21 cellular contexts compared by ENCODE assay signal in genomic region chr10:42939685-42940366, GRCh38.
DNase-seq lines count a peak whose midpoint lies in the region; ATAC-seq and TF ChIP-seq lines count a peak whose summit lies in the region.
"Had no signal": no experiment of that assay in that cellular context is flagged by ENCODE, and none has a peak within 500 bp of the region (broad histone marks: within the 10 kb centered on the region; RNA-seq: fewer than 3 reads in every experiment).

No MANE protein-coding gene starts in this region.

- no peak overlapping the region for H3K27ac Mint-ChIP-seq in natural killer cell treated with Interleukin-12 subunit alpha and Interleukin-12 subunit beta and Interleukin-15 and Interleukin-18, amount 100 ng/mL, for 72 hours
- H3K27ac Mint-ChIP-seq in natural killer cell (no peak overlapping the region), immature natural killer cell (no peak overlapping the region)
- H3K27ac Mint-ChIP-seq: CD4-positive, alpha-beta memory T cell; GM23338 had no signal

- whole genome bisulfite sequencing in IMR-90 (ENCODE audit: extremely low coverage in 2 of 2, insufficient read length in 1 of 2), 2 experiments = 43% methylated on average over 5 of the region's 15 CpGs; no CpG with 5 or more reads in 1 of the 2 experiments

- no peaks in the 10 kb centered on the region for H3K4me1 Mint-ChIP-seq in natural killer cell treated with Interleukin-12 subunit alpha and Interleukin-12 subunit beta and Interleukin-15 and Interleukin-18, amount 100 ng/mL, for 72 hours (ENCODE audit: low read depth in 2 of 2)
- H3K4me1 Mint-ChIP-seq in natural killer cell (no peaks in the 10 kb centered on the region), immature natural killer cell (no peaks in the 10 kb centered on the region)
- H3K4me1 Mint-ChIP-seq: CD4-positive, alpha-beta memory T cell had no signal

- H3K27me3 Mint-ChIP-seq in natural killer cell treated with Interleukin-12 subunit alpha and Interleukin-12 subunit beta and Interleukin-15 and Interleukin-18, amount 100 ng/mL, for 72 hours = peaks cover 14 to 18% of the 10 kb centered on the region in 2 donors
- peaks cover 9 to 10% of the 10 kb centered on the region in 2 donors for H3K27me3 Mint-ChIP-seq in natural killer cell (ENCODE audit: low read depth in 2 of 2)
- H3K27me3 Mint-ChIP-seq in immature natural killer cell (ENCODE audit: low read depth in 3 of 3) = peaks cover 2 to 12% (median 9%) of the 10 kb centered on the region in 3 donors

- H2AK9ac ChIP-seq in IMR-90 (replicated peaks; ENCODE audit: low read depth, low read length, poor library complexity) = peak overlapping the region; percentile 24

- H3K23ac ChIP-seq in IMR-90 (ENCODE audit: low read depth, low read length) = no peak overlapping the region

- TF ChIP-seq CTCF in natural killer cell (IDR thresholded peaks at IDR 0.05) = no peak
- TF ChIP-seq CTCF in IMR-90 (conservative IDR thresholded peaks at IDR 0.05; ENCODE audit: low read depth, low read length) = no peak
- TF ChIP-seq CTCF in osteoblast (IDR thresholded peaks at IDR 0.05; ENCODE audit: extremely low read depth, low read depth, low read length) = no peak

- no peaks in the 10 kb centered on the region for H3K9me3 Mint-ChIP-seq in natural killer cell treated with Interleukin-12 subunit alpha and Interleukin-12 subunit beta and Interleukin-15 and Interleukin-18, amount 100 ng/mL, for 72 hours
- no peaks in the 10 kb centered on the region for H3K9me3 Mint-ChIP-seq in natural killer cell
- H3K9me3 Mint-ChIP-seq in immature natural killer cell = no peaks in the 10 kb centered on the region
- H3K9me3 Mint-ChIP-seq: CD4-positive, alpha-beta memory T cell; GM23338 had no signal

- in situ Hi-C loops in IMR-90 (cut with MboI; ENCODE audit: low sequenced_read_pairs) (no loop called here), G401 (cut with HindIII; ENCODE audit: low sequenced_read_pairs) (no loop called here)

- no peak overlapping the region for H3K14ac ChIP-seq in IMR-90 (replicated peaks; ENCODE audit: low read depth, low read length)

- H3K4me3 ChIP-seq in IMR-90 (ENCODE audit: insufficient read depth, low read depth, low read length) (no peak overlapping the region), osteoblast (ENCODE audit: insufficient read depth, low read length) (no peak overlapping the region)
- H3K4me3 ChIP-seq: A549, GM23338, HAP-1, PC-9 had no signal

- ATAC-seq in natural killer cell treated with Interleukin-12 subunit alpha and Interleukin-12 subunit beta and Interleukin-15 and Interleukin-18, amount 100 ng/mL, for 72 hours = no peak
- ATAC-seq in natural killer cell (no peak), IMR-90 (ENCODE audit: low read depth) (no peak)
- ATAC-seq: A549 had no signal

- BruUV-seq in IMR-90 (replicated peaks; lab: Mats Ljungman, UMichigan) = no TSS peak

- no peak overlapping the region for H3K9ac ChIP-seq in IMR-90 (ENCODE audit: low read depth, low read length)

- no peak overlapping the region for H2BK20ac ChIP-seq in IMR-90 (ENCODE audit: low read depth, low read length)

- H2BK15ac ChIP-seq in IMR-90 (ENCODE audit: low read depth, low read length) = no peak overlapping the region

- peaks cover 2% of the 10 kb centered on the region; the same call in 1 of the 2 replicates for H3K9me1 ChIP-seq in IMR-90 (ENCODE audit: insufficient read depth, low read length)

- no peak overlapping the region for H3K27ac ChIP-seq in IMR-90 (ENCODE audit: insufficient read depth, low read length)
- H3K27ac ChIP-seq in osteoblast (ENCODE audit: low read depth, low read length) = no peak overlapping the region
- H3K27ac ChIP-seq: A549, PC-9 had no signal

- H2AFZ ChIP-seq in IMR-90 (replicated peaks; ENCODE audit: low read length, poor library complexity) (peak overlapping the region; percentile 32), osteoblast (ENCODE audit: low read length) (no peak overlapping the region)
- H2AFZ ChIP-seq: PC-9 had no signal

- POLR2A ChIA-PET in IMR-90 (lab: Charles Lee; ENCODE audit: unreplicated experiment) = no interaction called here

- no peak overlapping the region for H3K4ac ChIP-seq in IMR-90 (ENCODE audit: low read depth, low read length)

- H2BK5ac ChIP-seq in IMR-90 (ENCODE audit: low read depth, low read length, poor library complexity, severe bottlenecking) = no peak overlapping the region

- no peak overlapping the region for H4K5ac ChIP-seq in IMR-90 (ENCODE audit: low read depth, low read length)

- DNase-seq in natural killer cell treated with Interleukin-12 subunit alpha and Interleukin-12 subunit beta and Interleukin-15 and Interleukin-18, amount 100 ng/mL, for 72 hours (ENCODE audit: low spot score) = peak; percentile 44
- no peak for DNase-seq in natural killer cell
- no peak for DNase-seq in IMR-90
- peak; percentile 61 for DNase-seq in osteoblast (ENCODE audit: insufficient read length, low spot score, missing footprints)
- no peak for DNase-seq in G401 (ENCODE audit: low spot score)
- DNase-seq in islet precursor cell = no peak
- DNase-seq in immature natural killer cell = no peak
- DNase-seq: BE2C; CD4-positive, alpha-beta memory T cell; DND-41; Kasumi-1; NCI-H1417; NCI-H1694 treated with DMSO at 0.1 percent for 48 hours; NCI-H446 treated with DMSO at 0.1 percent for 48 hours; NCI-H526 treated with DMSO at 0.1 percent for 48 hours; PC-9; RPMI8226; SIG-M5 had no signal

- no peak overlapping the region for H2BK120ac ChIP-seq in IMR-90 (ENCODE audit: low read depth, low read length)

- CTCF ChIA-PET in IMR-90 (lab: Yijun Ruan, JAX) = no interaction called here

- no peaks in the 10 kb centered on the region for H3K79me1 ChIP-seq in IMR-90 (ENCODE audit: low read depth in 1 of 2, low read length in 2 of 2)

- no peaks in the 10 kb centered on the region for H3K4me1 ChIP-seq in IMR-90 (ENCODE audit: control insufficient read depth, insufficient read depth, low read length)
- H3K4me1 ChIP-seq in osteoblast (ENCODE audit: insufficient read depth, low read length) = no peaks in the 10 kb centered on the region
- H3K4me1 ChIP-seq: A549, HAP-1 had no signal

- no peak overlapping the region for H4K8ac ChIP-seq in IMR-90 (ENCODE audit: low read depth in 2 of 2, low read length in 2 of 2)

- no peak for TF ChIP-seq RAD21 in IMR-90 (IDR thresholded peaks at IDR 0.05; ENCODE audit: low read length)

- no peaks in the 10 kb centered on the region; the same call in 1 of the 2 replicates for H3K27me3 ChIP-seq in IMR-90 (ENCODE audit: control insufficient read depth, insufficient read depth, low read length)
- H3K27me3 ChIP-seq in osteoblast (ENCODE audit: insufficient read depth, low read length) = no peaks in the 10 kb centered on the region
- H3K27me3 ChIP-seq: BE2C had no signal

- no peak overlapping the region for H3K18ac ChIP-seq in IMR-90 (ENCODE audit: low read depth, low read length)

- no peaks in the 10 kb centered on the region for H4K20me1 ChIP-seq in IMR-90 (ENCODE audit: insufficient read depth, low read length)
- H4K20me1 ChIP-seq in osteoblast (ENCODE audit: insufficient read depth, low read length) = no peaks in the 10 kb centered on the region

- H3K36me3 ChIP-seq in IMR-90 (ENCODE audit: control insufficient read depth, insufficient read depth, low read length) (no peaks in the 10 kb centered on the region), osteoblast (ENCODE audit: insufficient read depth, low read length) (no peaks in the 10 kb centered on the region)
- H3K36me3 ChIP-seq: BE2C, HAP-1 had no signal

- dilution Hi-C loops in IMR-90 (cut with HindIII; ENCODE audit: low sequenced_read_pairs, unreplicated experiment) = no loop called here

- no peaks in the 10 kb centered on the region for H3K79me2 ChIP-seq in osteoblast (ENCODE audit: insufficient read depth, low read length)

- no peak overlapping the region for H3K56ac ChIP-seq in IMR-90 (ENCODE audit: extremely low read depth, insufficient read depth, low read length)

- H3K9me3 ChIP-seq in IMR-90 (ENCODE audit: control insufficient read depth, insufficient read depth, low read length) = no peaks in the 10 kb centered on the region
- H3K9me3 ChIP-seq in osteoblast (ENCODE audit: low read depth, low read length) = no peaks in the 10 kb centered on the region
- H3K9me3 ChIP-seq: A549, BE2C, HAP-1 had no signal

- no peak overlapping the region for H3K4me3 Mint-ChIP-seq in natural killer cell treated with Interleukin-12 subunit alpha and Interleukin-12 subunit beta and Interleukin-15 and Interleukin-18, amount 100 ng/mL, for 72 hours
- H3K4me3 Mint-ChIP-seq in natural killer cell (no peak overlapping the region), immature natural killer cell (no peak overlapping the region)
- H3K4me3 Mint-ChIP-seq: CD4-positive, alpha-beta memory T cell; GM23338 had no signal

- H3K4me2 ChIP-seq in IMR-90 (ENCODE audit: low read depth, low read length) (no peak overlapping the region), osteoblast (ENCODE audit: insufficient read depth, low read length) (no peak overlapping the region)
- H3K4me2 ChIP-seq: A549, GM23338, PC-9 had no signal

- H4K91ac ChIP-seq in IMR-90 (ENCODE audit: insufficient read depth, low read depth, low read length) = no peak overlapping the region

- intact Hi-C loops in natural killer cell (cut with micrococcal nuclease) (no loop called here), IMR-90 (cut with micrococcal nuclease) (no loop called here)

- no peak overlapping the region for H2AK5ac ChIP-seq in IMR-90 (ENCODE audit: low read depth, low read length)

- H3K36me3 Mint-ChIP-seq in natural killer cell treated with Interleukin-12 subunit alpha and Interleukin-12 subunit beta and Interleukin-15 and Interleukin-18, amount 100 ng/mL, for 72 hours = no peaks in the 10 kb centered on the region
- H3K36me3 Mint-ChIP-seq in natural killer cell (no peaks in the 10 kb centered on the region), immature natural killer cell (no peaks in the 10 kb centered on the region)
- H3K36me3 Mint-ChIP-seq: CD4-positive, alpha-beta memory T cell had no signal

- no peak for TF ChIP-seq POLR2A in IMR-90 (IDR thresholded peaks at IDR 0.05; ENCODE audit: low read depth, low read length)

TF ChIP-seq in IMR-90, 13 proteins besides CTCF, POLR2A, EP300 and RAD21:
- no peak for TF ChIP-seq CEBPB (IDR thresholded peaks at IDR 0.05; ENCODE audit: low read depth, low read length)
- TF ChIP-seq SMC3 (IDR thresholded peaks at IDR 0.05; ENCODE audit: low read depth, low read length) = no peak
- no peak for TF ChIP-seq NFE2L2 (IDR thresholded peaks at IDR 0.05; ENCODE audit: low read depth, low read length)
- TF ChIP-seq FOS (IDR thresholded peaks at IDR 0.05; ENCODE audit: low read depth, low read length) = no peak
- TF ChIP-seq USF2 (IDR thresholded peaks at IDR 0.05; ENCODE audit: low read depth, low read length) = no peak
- TF ChIP-seq MAZ (IDR thresholded peaks at IDR 0.05; ENCODE audit: borderline replicate concordance, low read depth, low read length) = no peak

Comparison
In these comparisons a context has a peak if more than half of its experiments do, and no peak if none do; other contexts are left out.
1. DNase-seq: peak in natural killer cell treated with Interleukin-12 subunit alpha and Interleukin-12 subunit beta and Interleukin-15 and Interleukin-18, amount 100 ng/mL, for 72 hours (single experiment) and osteoblast (single experiment); none in natural killer cell (single experiment), IMR-90 (single experiment), G401 (single experiment), islet precursor cell (single experiment) and immature natural killer cell (0 of 3).